Comparison of ENCODE assay signal across 10 cellular contexts in the genomic region with DNA sequence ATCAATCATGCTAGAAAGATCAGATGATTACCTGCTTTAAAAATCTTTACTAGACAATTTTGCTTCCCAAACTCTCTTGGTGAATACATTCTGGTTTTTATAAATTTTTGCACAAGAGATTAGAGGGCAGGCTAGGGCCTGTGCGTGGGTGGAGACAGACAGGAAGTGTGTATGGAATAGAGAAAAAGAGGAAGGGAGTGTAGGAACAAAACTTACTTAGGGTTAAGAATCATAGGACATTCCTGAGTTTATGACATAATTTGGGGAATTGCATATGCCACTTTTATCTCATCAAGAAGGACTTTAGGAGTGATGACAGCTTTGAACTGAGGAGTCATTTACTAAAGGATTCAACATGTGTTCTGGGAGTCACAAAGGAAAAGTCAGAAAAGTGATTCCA. TPM values are rescaled to one million over a fixed set of nuclear protein-coding genes. Genes with fewer than 3 reads are reported as not detected.
DNase-seq lines count a peak whose midpoint lies in the region; ATAC-seq, FAIRE-seq and TF ChIP-seq lines count a peak whose summit lies in the region.
"Had no signal": no experiment of that assay in that cellular context is flagged by ENCODE, and none has a peak within 500 bp of the region (broad histone marks: within the 10 kb centered on the region; RNA-seq: fewer than 3 reads in every experiment).

No MANE protein-coding gene starts in this region.

- H3K36me3 ChIP-seq in IMR-90 (ENCODE audit: control insufficient read depth, insufficient read depth, low read length), result peaks cover 60% of the 10 kb centered on the region
- peaks cover 6% of the 10 kb centered on the region for H3K36me3 ChIP-seq in bronchial epithelial cell (ENCODE audit: control insufficient read depth, insufficient read depth, low read length)
- peaks cover 0 to 6% (median 0%) of the 10 kb centered on the region in 3 donors for H3K36me3 ChIP-seq in skeletal muscle tissue (ENCODE audit: control insufficient read depth in 3 of 3, insufficient read depth in 3 of 3, low read length in 3 of 3)

- CTCF ChIA-PET in IMR-90 (lab: Yijun Ruan, JAX), result interaction anchor here (0.7 kb wide), 1 partner anchor 37 kb away, joined by 3 read pairs; no protein-coding TSS in a partner anchor

- H3K4me3 ChIP-seq in IMR-90 (ENCODE audit: insufficient read depth, low read depth, low read length) (no peak overlapping the region), bronchial epithelial cell (ENCODE audit: low read depth, low read length) (no peak overlapping the region), skeletal muscle tissue (ENCODE audit: low read length in 3 of 3) (no peak overlapping the region)

- H3K9me3 ChIP-seq in IMR-90 (ENCODE audit: control insufficient read depth, insufficient read depth, low read length) (no peaks in the 10 kb centered on the region), skeletal muscle tissue (ENCODE audit: control insufficient read depth in 3 of 3, low read length in 3 of 3) (no peaks in the 10 kb centered on the region)

- intact Hi-C loops in IMR-90 (cut with micrococcal nuclease), result no loop called here

- H4K91ac ChIP-seq in IMR-90 (ENCODE audit: insufficient read depth, low read depth, low read length), result no peak overlapping the region

- H4K5ac ChIP-seq in IMR-90 (ENCODE audit: low read depth, low read length), result peak overlapping the region; percentile 14; the same call in 1 of the 2 replicates

- in situ Hi-C loops in IMR-90 (cut with MboI; ENCODE audit: low sequenced_read_pairs), result no loop called here

- H2BK20ac ChIP-seq in IMR-90 (ENCODE audit: low read depth, low read length), result no peak overlapping the region

- H3K4me2 ChIP-seq in IMR-90 (ENCODE audit: low read depth, low read length), result peak overlapping the region; percentile 10; the same call in 1 of the 2 replicates

- H3K4ac ChIP-seq in IMR-90 (ENCODE audit: low read depth, low read length), result no peak overlapping the region

- H2BK5ac ChIP-seq in IMR-90 (ENCODE audit: low read depth, low read length, poor library complexity, severe bottlenecking), result no peak overlapping the region

- H2AK5ac ChIP-seq in IMR-90 (ENCODE audit: low read depth, low read length), result no peak overlapping the region

- no TSS peak for BruUV-seq in IMR-90 (replicated peaks; lab: Mats Ljungman, UMichigan)

- peaks cover 7% of the 10 kb centered on the region for H3K4me1 ChIP-seq in IMR-90 (ENCODE audit: control insufficient read depth, insufficient read depth, low read length)
- H3K4me1 ChIP-seq in skeletal muscle tissue (ENCODE audit: control insufficient read depth in 3 of 3, insufficient read depth in 3 of 3, low read length in 3 of 3), result peaks cover 0 to 9% (median 2%) of the 10 kb centered on the region in 3 donors

- no peak for FAIRE-seq in bronchial epithelial cell (lab: Jason Lieb, UNC)

- H2AK9ac ChIP-seq in IMR-90 (replicated peaks; ENCODE audit: low read depth, low read length, poor library complexity), result no peak overlapping the region

- H2BK15ac ChIP-seq in IMR-90 (ENCODE audit: low read depth, low read length), result no peak overlapping the region

- POLR2A ChIA-PET in IMR-90 (lab: Charles Lee; ENCODE audit: unreplicated experiment), result no interaction called here

- TF ChIP-seq CTCF in IMR-90 (conservative IDR thresholded peaks at IDR 0.05; ENCODE audit: low read depth, low read length), result no peak
- no peak for TF ChIP-seq CTCF in bronchial epithelial cell (IDR thresholded peaks at IDR 0.05; ENCODE audit: insufficient read depth, low read length, severe bottlenecking)

- H2BK120ac ChIP-seq in IMR-90 (ENCODE audit: low read depth, low read length), result no peak overlapping the region; the same call in 1 of the 2 replicates

- H3K9ac ChIP-seq in IMR-90 (ENCODE audit: low read depth, low read length) (no peak overlapping the region), skeletal muscle tissue (ENCODE audit: low read depth in 1 of 3, low read length in 3 of 3) (no peak overlapping the region)

- dilution Hi-C loops in IMR-90 (cut with HindIII; ENCODE audit: low sequenced_read_pairs, unreplicated experiment), result no loop called here

- no peak for ATAC-seq in IMR-90 (ENCODE audit: low read depth)
- peak; percentile 12 for ATAC-seq in left lobe of liver
- no peak for ATAC-seq in HG02678 (IDR thresholded peaks at IDR 0.05; ENCODE audit: unreplicated experiment)

- H3K79me1 ChIP-seq in IMR-90 (ENCODE audit: low read depth in 1 of 2, low read length in 2 of 2), result peaks cover 4 to 46% of the 10 kb centered on the region in 2 experiments; a peak in 2 of 4 replicates

- no peak overlapping the region for H4K8ac ChIP-seq in IMR-90 (ENCODE audit: low read depth in 2 of 2, low read length in 2 of 2)

- TF ChIP-seq POLR2A in IMR-90 (IDR thresholded peaks at IDR 0.05; ENCODE audit: low read depth, low read length), result no peak

- no peak overlapping the region for H3K23ac ChIP-seq in IMR-90 (ENCODE audit: low read depth, low read length)

- H3K27ac ChIP-seq in IMR-90 (ENCODE audit: insufficient read depth, low read length) (peak overlapping the region; percentile 43; the same call in 1 of the 2 replicates), skeletal muscle tissue (ENCODE audit: low read depth, low read length) (peak overlapping the region; percentile 43)
- H3K27ac ChIP-seq: C4-2B had no signal

- no peak overlapping the region for H2AFZ ChIP-seq in IMR-90 (replicated peaks; ENCODE audit: low read length, poor library complexity)

- TF ChIP-seq RAD21 in IMR-90 (IDR thresholded peaks at IDR 0.05; ENCODE audit: low read length), result no peak

- H3K18ac ChIP-seq in IMR-90 (ENCODE audit: low read depth, low read length), result peak overlapping the region; percentile 43; the same call in 1 of the 2 replicates

- DNase-seq in IMR-90, result peak; percentile 20
- peak; percentile 69 for DNase-seq in bronchial epithelial cell (ENCODE audit: low read depth)
- no peak for DNase-seq in left lobe of liver (ENCODE audit: low spot score)
- DNase-seq in OCI-M2 (lab: John Stamatoyannopoulos, UW; ENCODE audit: unreplicated experiment), result no peak
- no peak for DNase-seq in NOMO-1 treated with dmso at 0.1 percent for 144 hours (lab: John Stamatoyannopoulos, UW; ENCODE audit: unreplicated experiment)
- no peak for DNase-seq in A172 (ENCODE audit: low spot score)
- DNase-seq: naive B cell had no signal

- H3K27me3 ChIP-seq in IMR-90 (ENCODE audit: control insufficient read depth, insufficient read depth, low read length) (no peaks in the 10 kb centered on the region), bronchial epithelial cell (ENCODE audit: control insufficient read depth, insufficient read depth, low read length) (no peaks in the 10 kb centered on the region), skeletal muscle tissue (ENCODE audit: control insufficient read depth in 3 of 3, insufficient read depth in 3 of 3, low read length in 3 of 3) (no peaks in the 10 kb centered on the region)

- H4K20me1 ChIP-seq in IMR-90 (ENCODE audit: insufficient read depth, low read length), result peaks cover 12% of the 10 kb centered on the region

- no CpG with 5 or more reads among the region's 1 CpG for whole genome bisulfite sequencing in IMR-90 (ENCODE audit: extremely low coverage in 2 of 2, insufficient read length in 1 of 2), 2 experiments

- no peak overlapping the region for H3K56ac ChIP-seq in IMR-90 (ENCODE audit: extremely low read depth, insufficient read depth, low read length)

- peaks cover 23% of the 10 kb centered on the region for H3K9me1 ChIP-seq in IMR-90 (ENCODE audit: insufficient read depth, low read length)

- H3K14ac ChIP-seq in IMR-90 (replicated peaks; ENCODE audit: low read depth, low read length), result no peak overlapping the region

TF ChIP-seq in IMR-90, 13 proteins besides CTCF, POLR2A, EP300 and RAD21:
- TF ChIP-seq RFX5 (IDR thresholded peaks at IDR 0.05; ENCODE audit: low read depth, low read length) (no peak), BHLHE40 (IDR thresholded peaks at IDR 0.05; ENCODE audit: low read depth, low read length) (no peak), MAFK (IDR thresholded peaks at IDR 0.05; ENCODE audit: low read depth, low read length) (no peak), MXI1 (IDR thresholded peaks at IDR 0.05; ENCODE audit: borderline replicate concordance, low read depth, low read length) (no peak), CEBPB (IDR thresholded peaks at IDR 0.05; ENCODE audit: low read depth, low read length) (no peak), NFE2L2 (IDR thresholded peaks at IDR 0.05; ENCODE audit: low read depth, low read length) (no peak), MAZ (IDR thresholded peaks at IDR 0.05; ENCODE audit: borderline replicate concordance, low read depth, low read length) (no peak), RCOR1 (IDR thresholded peaks at IDR 0.05; ENCODE audit: insufficient replicate concordance, low read length) (no peak), FOS (IDR thresholded peaks at IDR 0.05; ENCODE audit: low read depth, low read length) (no peak), CHD1 (IDR thresholded peaks at IDR 0.05; ENCODE audit: low read depth, low read length) (no peak), SMC3 (IDR thresholded peaks at IDR 0.05; ENCODE audit: low read depth, low read length) (no peak), USF2 (IDR thresholded peaks at IDR 0.05; ENCODE audit: low read depth, low read length) (no peak)
- TF ChIP-seq, protein P1, sequence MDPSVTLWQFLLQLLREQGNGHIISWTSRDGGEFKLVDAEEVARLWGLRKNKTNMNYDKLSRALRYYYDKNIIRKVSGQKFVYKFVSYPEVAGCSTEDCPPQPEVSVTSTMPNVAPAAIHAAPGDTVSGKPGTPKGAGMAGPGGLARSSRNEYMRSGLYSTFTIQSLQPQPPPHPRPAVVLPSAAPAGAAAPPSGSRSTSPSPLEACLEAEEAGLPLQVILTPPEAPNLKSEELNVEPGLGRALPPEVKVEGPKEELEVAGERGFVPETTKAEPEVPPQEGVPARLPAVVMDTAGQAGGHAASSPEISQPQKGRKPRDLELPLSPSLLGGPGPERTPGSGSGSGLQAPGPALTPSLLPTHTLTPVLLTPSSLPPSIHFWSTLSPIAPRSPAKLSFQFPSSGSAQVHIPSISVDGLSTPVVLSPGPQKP (IDR thresholded peaks at IDR 0.05; ENCODE audit: borderline replicate concordance, low read depth, low read length), result no peak

RNA-seq across cellular contexts. Expression of gene LAMB1, which starts 31.3 kb away (rescaled TPM):
- total RNA-seq in IMR-90 (2012; rRNA removed) (117 TPM in 2 replicates), bronchial epithelial cell (70.0 and 75.8 TPM in 2 replicates), left lobe of liver (29.1 TPM), skeletal muscle tissue (195 TPM)
- polyA plus RNA-seq in IMR-90 (2012; rRNA removed), result 97.5 and 114 TPM in 2 replicates
- polyA plus RNA-seq in IMR-90 (2012; cell fraction: cytosol; rRNA removed), result 83.3 and 90.8 TPM in 2 replicates
- 304 and 403 TPM in 2 replicates for polyA plus RNA-seq in IMR-90 (2012; cell fraction: nucleus; rRNA removed; ENCODE audit: low replicate concordance)
- 133 and 151 TPM in 2 replicates for total RNA-seq in A172 (2014; rRNA removed; shearing (Covaris generic))

Comparison
In these comparisons a context has a peak if more than half of its experiments do, and no peak if none do; other contexts are left out.
1. DNase-seq: peak in IMR-90 (single experiment) and bronchial epithelial cell (single experiment); none in left lobe of liver (single experiment), OCI-M2 (single experiment), NOMO-1 treated with dmso at 0.1 percent for 144 hours (single experiment) and A172 (single experiment).